8 cellular contexts compared by ENCODE assay signal in genomic region chr1:16155537-16156410, GRCh38. TPM values are rescaled to one million over a fixed set of nuclear protein-coding genes. Genes with fewer than 3 reads are reported as not detected.
DNase-seq lines count a peak whose midpoint lies in the region; ATAC-seq and TF ChIP-seq lines count a peak whose summit lies in the region.

Gene EPHA2 (minus strand): TSS chr1:16156069. CDS start chr1:16155932, 137 bp downstream.

- in situ Hi-C loops in Caki2 (cut with HindIII; ENCODE audit: low pct_unique_long_range_greater_than_20kb, low sequenced_read_pairs), result no loop called here

- no peak for TF ChIP-seq RAD21 in Ishikawa (IDR thresholded peaks at IDR 0.05; ENCODE audit: low read depth)

- intact Hi-C loops in Right ventricle myocardium superior (cut with DNase I), result loop anchor here (2.0 kb wide), 1 partner anchor 75 kb away; no protein-coding TSS in a partner anchor

- DNase-seq in Caki2 (ENCODE audit: low read depth), result peak; percentile 90
- DNase-seq in amniotic stem cell (lab: John Stamatoyannopoulos, UW), result peak; percentile 89
- peak; percentile 95 for DNase-seq in Right ventricle myocardium superior
- DNase-seq in nucleus accumbens (lab: John Stamatoyannopoulos, UW), result peak in 47 of 56 donors; percentile 5 to 84 (median 37)
- DNase-seq in HPDE6-E6E7 (ENCODE audit: extremely low spot score), result no peak

- TF ChIP-seq EP300 in Ishikawa (IDR thresholded peaks at IDR 0.05; ENCODE audit: borderline replicate concordance), result peak; percentile 66; the same call in 1 of the 2 replicates

- ATAC-seq in Right ventricle myocardium superior (ENCODE audit: poor library complexity) (peak; percentile 83), GM21723 (IDR thresholded peaks at IDR 0.05; ENCODE audit: unreplicated experiment) (no peak), HG02981 (IDR thresholded peaks at IDR 0.05; ENCODE audit: unreplicated experiment) (no peak)

TF ChIP-seq in Ishikawa, 13 proteins besides CTCF, POLR2A, EP300 and RAD21:
- TF ChIP-seq REST (IDR thresholded peaks at IDR 0.05; ENCODE audit: low read depth) (no peak), TEAD4 (IDR thresholded peaks at IDR 0.05) (peak; percentile 95), EGR1 (IDR thresholded peaks at IDR 0.05) (no peak), MAX (IDR thresholded peaks at IDR 0.05) (peak; percentile 41), CEBPB (IDR thresholded peaks at IDR 0.05) (no peak; the same call in 1 of the 2 replicates), FOXM1 (IDR thresholded peaks at IDR 0.05; ENCODE audit: borderline replicate concordance, low read depth) (no peak), YY1 (IDR thresholded peaks at IDR 0.05; ENCODE audit: low read depth) (peak; percentile 72), TCF12 (IDR thresholded peaks at IDR 0.05; ENCODE audit: low read depth) (peak; percentile 68), ZBTB7A (IDR thresholded peaks at IDR 0.05; ENCODE audit: low read depth) (peak; percentile 8; the same call in 1 of the 2 replicates), CREB1 (IDR thresholded peaks at IDR 0.05; ENCODE audit: low read depth) (peak; percentile 86), TAF1 (IDR thresholded peaks at IDR 0.05; ENCODE audit: low read depth) (peak; percentile 93), NFIC (IDR thresholded peaks at IDR 0.05) (peak; percentile 45; the same call in 1 of the 2 replicates)
- TF ChIP-seq, protein P1, sequence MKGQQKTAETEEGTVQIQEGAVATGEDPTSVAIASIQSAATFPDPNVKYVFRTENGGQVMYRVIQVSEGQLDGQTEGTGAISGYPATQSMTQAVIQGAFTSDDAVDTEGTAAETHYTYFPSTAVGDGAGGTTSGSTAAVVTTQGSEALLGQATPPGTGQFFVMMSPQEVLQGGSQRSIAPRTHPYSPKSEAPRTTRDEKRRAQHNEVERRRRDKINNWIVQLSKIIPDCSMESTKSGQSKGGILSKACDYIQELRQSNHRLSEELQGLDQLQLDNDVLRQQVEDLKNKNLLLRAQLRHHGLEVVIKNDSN (IDR thresholded peaks at IDR 0.05), result no peak

RNA-seq across cellular contexts. Expression of gene EPHA2, which starts in this region (rescaled TPM):
- total RNA-seq in Caki2 (2014; rRNA removed; shearing (Covaris generic); ENCODE audit: low replicate concordance), result 64.0 and 81.3 TPM in 2 replicates
- total RNA-seq in Right ventricle myocardium superior, result 7.3 TPM
